31 cellular contexts compared by ENCODE assay signal in genomic region chr16:77581706-77582105, GRCh38.
DNase-seq lines count a peak whose midpoint lies in the region; ATAC-seq, FAIRE-seq and TF ChIP-seq lines count a peak whose summit lies in the region.
"Had no signal": no experiment of that assay in that cellular context is flagged by ENCODE, and none has a peak within 500 bp of the region (broad histone marks: within the 10 kb centered on the region; RNA-seq: fewer than 3 reads in every experiment).

No MANE protein-coding gene starts in this region.

- FAIRE-seq in astrocyte (lab: Jason Lieb, UNC) = no peak
- FAIRE-seq: A549, GM12892, RCC 7860 had no signal

- no peaks in the 10 kb centered on the region for H3K36me3 Mint-ChIP-seq in astrocyte (ENCODE audit: low read depth, unreplicated experiment)
- H3K36me3 Mint-ChIP-seq: CD14-positive monocyte; CD8-positive, alpha-beta memory T cell; IgD-negative memory B cell had no signal

- DNase-seq in G401 (ENCODE audit: low spot score) (peak; percentile 60), astrocyte (ENCODE audit: low read depth) (peak; percentile 51), fibroblast of lung (ENCODE audit: low read depth in 2 of 2) (peak; percentile 62 to 79), trophoblast cell (peak in 1 of 2 donors; percentile 23), NK-92 (lab: John Stamatoyannopoulos, UW; ENCODE audit: unreplicated experiment) (no peak)
- DNase-seq in effector CD4-positive, alpha-beta T cell = no peak
- DNase-seq: BE2C; CD8-positive, alpha-beta memory T cell; DMS 273 treated with DMSO at 0.1 percent for 48 hours; DMS79; HFFc6; NCI-H1092; NCI-H1417 treated with DMSO at 0.1 percent for 48 hours; NCI-H1694 treated with DMSO at 0.1 percent for 48 hours; NCI-H2081; NCI-H2227 treated with DMSO at 0.1 percent for 48 hours; NCI-H510A; NCI-H69; SIG-M5; SW 1271 had no signal

- H3K14ac ChIP-seq in trophoblast cell (ENCODE audit: low read length) = no peak overlapping the region

- H3K9me3 ChIP-seq in astrocyte (ENCODE audit: insufficient read depth, low read depth, low read length) (no peaks in the 10 kb centered on the region), fibroblast of lung (ENCODE audit: control insufficient read depth, insufficient read depth, low read depth, low read length) (no peaks in the 10 kb centered on the region), trophoblast cell (ENCODE audit: insufficient read depth, low read depth, low read length) (no peaks in the 10 kb centered on the region)
- H3K9me3 ChIP-seq: A549, BE2C, HAP-1 had no signal

- H3K4me1 Mint-ChIP-seq in astrocyte (ENCODE audit: low read depth, unreplicated experiment) = peaks cover 8% of the 10 kb centered on the region
- H3K4me1 Mint-ChIP-seq: CD8-positive, alpha-beta memory T cell had no signal

- peaks cover 18% of the 10 kb centered on the region for H3K4me1 ChIP-seq in astrocyte (ENCODE audit: insufficient read depth, low read length)
- no peaks in the 10 kb centered on the region for H3K4me1 ChIP-seq in fibroblast of lung (ENCODE audit: control insufficient read depth, extremely low read depth, insufficient read depth, low read length)
- H3K4me1 ChIP-seq in trophoblast cell (ENCODE audit: control insufficient read depth in 1 of 2, insufficient read depth in 2 of 2, low read length in 2 of 2) = peaks cover 7 to 10% of the 10 kb centered on the region in 2 experiments
- H3K4me1 ChIP-seq: BE2C, HAP-1 had no signal

- TF ChIP-seq CTCF in astrocyte (IDR thresholded peaks at IDR 0.05; ENCODE audit: insufficient read depth, low read depth, low read length) (no peak), fibroblast of lung (conservative IDR thresholded peaks at IDR 0.05 in 1 of 2, IDR thresholded peaks at IDR 0.05 in 1 of 2; ENCODE audit: low read depth in 1 of 2, low read length in 2 of 2) (no peak)

- H3K79me2 ChIP-seq in astrocyte (ENCODE audit: insufficient read depth, low read length) = no peaks in the 10 kb centered on the region
- H3K79me2 ChIP-seq in fibroblast of lung (ENCODE audit: control insufficient read depth, insufficient read depth, low read length) = no peaks in the 10 kb centered on the region
- no peaks in the 10 kb centered on the region for H3K79me2 ChIP-seq in trophoblast cell (ENCODE audit: control insufficient read depth, insufficient read depth, low read length, poor library complexity)

- no peak overlapping the region for H4K12ac ChIP-seq in trophoblast cell (ENCODE audit: low read depth, low read length)

- H3K27ac Mint-ChIP-seq in astrocyte (ENCODE audit: unreplicated experiment) = no peak overlapping the region
- H3K27ac Mint-ChIP-seq: CD14-positive monocyte; CD8-positive, alpha-beta memory T cell; GM23338; HFFc6 had no signal

- H3K79me1 ChIP-seq in trophoblast cell (ENCODE audit: low read length) = peaks cover 8% of the 10 kb centered on the region

- H3K27ac ChIP-seq in astrocyte (ENCODE audit: low read depth, low read length) = no peak overlapping the region
- no peak overlapping the region for H3K27ac ChIP-seq in fibroblast of lung (ENCODE audit: insufficient read depth, low read length)
- H3K27ac ChIP-seq in trophoblast cell (ENCODE audit: low read depth, low read length) = no peak overlapping the region
- H3K27ac ChIP-seq: KMS-11, SK-N-MC had no signal

- H3K36me3 ChIP-seq in astrocyte (ENCODE audit: insufficient read depth, low read length) = no peaks in the 10 kb centered on the region
- H3K36me3 ChIP-seq in fibroblast of lung (ENCODE audit: control insufficient read depth, insufficient read depth, low read length) = no peaks in the 10 kb centered on the region
- H3K36me3 ChIP-seq in trophoblast cell (ENCODE audit: control insufficient read depth in 1 of 2, insufficient read depth in 2 of 2, low read length in 2 of 2) = no peaks in the 10 kb centered on the region
- H3K36me3 ChIP-seq: BE2C, HAP-1 had no signal

- H3K4me3 ChIP-seq in astrocyte (ENCODE audit: insufficient read depth, low read depth, low read length) (no peak overlapping the region), fibroblast of lung (replicated peaks in 1 of 4; ENCODE audit: control extremely low read depth in 1 of 4, insufficient read depth in 1 of 4, low read depth in 3 of 4, low read length in 4 of 4) (no peak overlapping the region), trophoblast cell (ENCODE audit: low read depth, low read length) (no peak overlapping the region)
- H3K4me3 ChIP-seq: A549, GM23338, HAP-1, SK-N-MC had no signal

- no peak overlapping the region for H2AFZ ChIP-seq in astrocyte (ENCODE audit: low read depth, low read length)
- no peak overlapping the region for H2AFZ ChIP-seq in fibroblast of lung (ENCODE audit: low read length)
- no peak overlapping the region for H2AFZ ChIP-seq in trophoblast cell (ENCODE audit: insufficient read depth, low read length, poor library complexity)
- H2AFZ ChIP-seq: GM23338 had no signal

- no CpG with 5 or more reads among the region's 2 CpGs for WGBS in trophoblast cell (ENCODE audit: extremely low coverage, insufficient coverage, insufficient read length)

- H3K4ac ChIP-seq in trophoblast cell (ENCODE audit: low read depth, low read length) = no peak overlapping the region

- in situ Hi-C loops in G401 (cut with HindIII; ENCODE audit: low sequenced_read_pairs) = loop anchor here (10.0 kb wide), 1 partner anchor 337 kb away; no protein-coding TSS in a partner anchor

- H3K27me3 ChIP-seq in astrocyte (ENCODE audit: insufficient read depth, low read length) = no peaks in the 10 kb centered on the region
- H3K27me3 ChIP-seq in fibroblast of lung (ENCODE audit: control insufficient read depth, insufficient read depth, low read length) = no peaks in the 10 kb centered on the region
- H3K27me3 ChIP-seq in trophoblast cell (ENCODE audit: insufficient read depth, low read length) = no peaks in the 10 kb centered on the region
- H3K27me3 ChIP-seq: BE2C had no signal

- no peak overlapping the region for H3K23ac ChIP-seq in trophoblast cell (ENCODE audit: low read length)

- no peak overlapping the region for H2BK120ac ChIP-seq in trophoblast cell (ENCODE audit: insufficient read depth, low read length, poor library complexity)

- H3K4me3 Mint-ChIP-seq in astrocyte (ENCODE audit: unreplicated experiment) = no peak overlapping the region
- H3K4me3 Mint-ChIP-seq: CD14-positive monocyte; CD8-positive, alpha-beta memory T cell; GM23338; HFFc6; IgD-negative memory B cell had no signal

- H4K8ac ChIP-seq in trophoblast cell (ENCODE audit: low read depth, low read length) = no peak overlapping the region

- H3K27me3 Mint-ChIP-seq in astrocyte (ENCODE audit: low read depth, unreplicated experiment) = peaks cover 24% of the 10 kb centered on the region

- no peak overlapping the region for H3K9ac ChIP-seq in astrocyte (ENCODE audit: low read length)
- H3K9ac ChIP-seq in fibroblast of lung (ENCODE audit: insufficient read depth, low read length) = no peak overlapping the region
- H3K9ac ChIP-seq in trophoblast cell (ENCODE audit: low read length) = no peak overlapping the region
- H3K9ac ChIP-seq: KMS-11 had no signal

- no peak overlapping the region for H2BK5ac ChIP-seq in trophoblast cell (ENCODE audit: low read depth, low read length, poor library complexity)

- ATAC-seq in HG03280 (IDR thresholded peaks at IDR 0.05; ENCODE audit: unreplicated experiment) (no peak), GM21723 (IDR thresholded peaks at IDR 0.05; ENCODE audit: unreplicated experiment) (no peak)
- ATAC-seq: A549, GM23338 had no signal

- no peak overlapping the region for H3K18ac ChIP-seq in trophoblast cell (ENCODE audit: low read length)

- H3K9me3 Mint-ChIP-seq in astrocyte (ENCODE audit: unreplicated experiment) = no peaks in the 10 kb centered on the region
- H3K9me3 Mint-ChIP-seq: CD8-positive, alpha-beta memory T cell; IgD-negative memory B cell had no signal

- no peak overlapping the region for H2BK12ac ChIP-seq in trophoblast cell (ENCODE audit: low read length)

- no peak overlapping the region for H4K91ac ChIP-seq in trophoblast cell (ENCODE audit: low read depth, low read length)

- H4K20me1 ChIP-seq in astrocyte (ENCODE audit: insufficient read depth, low read length) (no peaks in the 10 kb centered on the region), fibroblast of lung (ENCODE audit: control insufficient read depth, extremely low read depth, insufficient read depth, low read length) (no peaks in the 10 kb centered on the region)

- H2AK5ac ChIP-seq in trophoblast cell (ENCODE audit: low read length) = peak overlapping the region; percentile 40

- no peak overlapping the region for H3K4me2 ChIP-seq in astrocyte (ENCODE audit: low read length)
- H3K4me2 ChIP-seq in fibroblast of lung (ENCODE audit: extremely low read depth, insufficient read depth, low read length) = no peak overlapping the region
- H3K4me2 ChIP-seq in trophoblast cell (ENCODE audit: low read length) = no peak overlapping the region
- H3K4me2 ChIP-seq: A549, GM23338, KMS-11 had no signal

Comparison
In these comparisons a context has a peak if more than half of its experiments do, and no peak if none do; other contexts are left out.
1. DNase-seq: peak in G401 (single experiment), astrocyte (single experiment) and fibroblast of lung (2 of 2); none in NK-92 (single experiment) and effector CD4-positive, alpha-beta T cell (single experiment).